In genomic region chr5:96936431-96937221, GRCh38 we compare ENCODE assay signal across 1 cellular context.
TF ChIP-seq lines count a peak whose summit lies in the region.

No MANE protein-coding gene starts in this region.

TF ChIP-seq in endothelial cell of umbilical vein, 7 proteins besides CTCF, POLR2A, EP300 and RAD21:
- no peak for TF ChIP-seq JUN (IDR thresholded peaks at IDR 0.05; ENCODE audit: borderline replicate concordance, insufficient read depth, insufficient read length, low read depth)
- no peak for TF ChIP-seq POLR2AphosphoS5 (IDR thresholded peaks at IDR 0.05; ENCODE audit: insufficient read depth, low read depth, low read length)
- no peak for TF ChIP-seq EZH2 (IDR thresholded peaks at IDR 0.05; ENCODE audit: borderline replicate concordance, low read depth, low read length, severe bottlenecking)
- no peak for TF ChIP-seq MYC (IDR thresholded peaks at IDR 0.05; ENCODE audit: low read depth, low read length)
- TF ChIP-seq FOS (IDR thresholded peaks at IDR 0.05; ENCODE audit: borderline replicate concordance, insufficient read depth, low read length), result no peak
- TF ChIP-seq GATA2 (IDR thresholded peaks at IDR 0.05; ENCODE audit: insufficient read depth, insufficient read length, low read depth, low read length), result no peak
- TF ChIP-seq MAX (IDR thresholded peaks at IDR 0.05; ENCODE audit: insufficient read depth, insufficient read length), result no peak
TF ChIP-seq in endothelial cell of umbilical vein: peak in this region for 0.
